Comparison of ENCODE assay signal across 12 cellular contexts in the genomic region with DNA sequence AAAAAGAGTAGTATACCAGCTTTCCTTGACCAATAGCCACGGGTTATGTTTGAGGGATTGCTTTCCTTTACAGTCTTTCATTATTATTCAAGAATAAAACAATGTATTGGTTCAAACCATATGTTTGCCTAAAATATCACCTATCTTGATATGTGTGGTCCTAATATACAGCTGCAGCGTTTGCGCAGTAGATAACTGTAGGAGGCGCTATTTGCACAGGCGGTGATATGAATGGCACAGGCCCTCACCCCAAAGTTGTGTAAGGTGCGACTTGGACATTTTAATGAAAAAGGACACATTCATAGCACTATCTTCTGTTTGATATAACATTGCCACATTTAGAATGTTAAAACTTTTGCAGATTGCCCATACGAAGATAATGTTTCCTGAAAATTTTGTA.
A peak's percentile ranks its signal among the peaks of the same experiment; 100 is the strongest.
DNase-seq lines count a peak whose midpoint lies in the region; ATAC-seq and TF ChIP-seq lines count a peak whose summit lies in the region.
"Had no signal": no experiment of that assay in that cellular context is flagged by ENCODE, and none has a peak within 500 bp of the region (broad histone marks: within the 10 kb centered on the region; RNA-seq: fewer than 3 reads in every experiment).

No MANE protein-coding gene starts in this region.

- H3K4me3 ChIP-seq in AG09309 (ENCODE audit: control insufficient read depth, low read depth, low read length) = no peak overlapping the region
- H3K4me3 ChIP-seq: heart left ventricle had no signal

- no peaks in the 10 kb centered on the region for H3K27me3 ChIP-seq in foreskin keratinocyte
- H3K27me3 ChIP-seq: heart left ventricle had no signal

- peak; percentile 20 for TF ChIP-seq CTCF in AG09309 (IDR thresholded peaks at IDR 0.05; ENCODE audit: control insufficient read depth, insufficient read depth, low read depth, low read length, missing control alignments)
- TF ChIP-seq CTCF in foreskin keratinocyte (conservative IDR thresholded peaks at IDR 0.05) = peak; percentile 13

- H3K27ac ChIP-seq in foreskin keratinocyte = no peak overlapping the region
- H3K27ac ChIP-seq: heart left ventricle had no signal

- no peak for DNase-seq in AG09309 (ENCODE audit: low read depth)
- peak; percentile 20 for DNase-seq in NCI-H526 treated with DMSO at 0.1 percent for 48 hours (lab: John Stamatoyannopoulos, UW)
- DNase-seq in foreskin keratinocyte = no peak
- DNase-seq in anterior cingulate cortex (lab: John Stamatoyannopoulos, UW) = no peak
- no peak for DNase-seq in stimulated activated CD4-positive, alpha-beta T cell treated with anti-CD3 and anti-CD28 coated beads, Interleukin-15, amount 100 ng/mL, for 24 hours
- DNase-seq in HuH-7.5 (ENCODE audit: low spot score) = no peak
- no peak for DNase-seq in NCI-H2171 (lab: John Stamatoyannopoulos, UW)
- DNase-seq: activated CD8-positive, alpha-beta T cell treated with anti-CD3 and anti-CD28 coated beads, Interleukin-2, amount 10 ng/mL, durations not matched to agents 7 days and 5 days; CD8-positive, alpha-beta memory T cell; NCI-H510A had no signal

- peak; percentile 61 for ATAC-seq in GM21786 (IDR thresholded peaks at IDR 0.05; ENCODE audit: unreplicated experiment)
- no peak for ATAC-seq in foreskin keratinocyte
- ATAC-seq: activated CD8-positive, alpha-beta T cell treated with anti-CD3 and anti-CD28 coated beads, Interleukin-2, amount 10 ng/mL, durations not matched to agents 7 days and 5 days; heart left ventricle had no signal

- no peaks in the 10 kb centered on the region for H3K4me1 ChIP-seq in foreskin keratinocyte
- H3K4me1 ChIP-seq: heart left ventricle had no signal
